ENCODE assay signal across 24 cellular contexts in genomic region chr4:118881512-118882146, GRCh38.
"Had no signal": no experiment of that assay in that cellular context is flagged by ENCODE, and none has a peak within 500 bp of the region (broad histone marks: within the 10 kb centered on the region; RNA-seq: fewer than 3 reads in every experiment).

No MANE protein-coding gene starts in this region.

- H3K9ac ChIP-seq: parathyroid adenoma had no signal

- H3K4me3 ChIP-seq: body of pancreas, dorsolateral prefrontal cortex, left ventricle myocardium inferior, mucosa of descending colon, sigmoid colon, thyroid gland, uterus had no signal

- H3K27me3 ChIP-seq: body of pancreas, dorsolateral prefrontal cortex, sigmoid colon, thyroid gland, uterus had no signal

- H2AFZ ChIP-seq: parathyroid adenoma had no signal

- H3K27ac ChIP-seq: body of pancreas, dorsolateral prefrontal cortex, left ventricle myocardium inferior, neutrophil, parathyroid adenoma, sigmoid colon, thyroid gland, uterus had no signal

- H3K4me1 Mint-ChIP-seq: activated CD8-positive, alpha-beta memory T cell treated with anti-CD3 and anti-CD28 coated beads, Interleukin-2, amount 10 ng/mL, durations not matched to agents 7 days and 5 days; naive thymus-derived CD4-positive, alpha-beta T cell; stimulated activated naive B cell treated with anti-CD40 and anti-IgM and Interleukin-4, amounts not matched to agents 10 μg/mL and 1 μg/mL and 100 μg/mL, for 72 hours had no signal

- H3K27me3 Mint-ChIP-seq: activated CD4-positive, alpha-beta memory T cell treated with anti-CD3 and anti-CD28 coated beads for 36 hours had no signal

- H3K27ac Mint-ChIP-seq: activated CD4-positive, alpha-beta memory T cell treated with anti-CD3 and anti-CD28 coated beads for 36 hours; activated CD8-positive, alpha-beta memory T cell treated with anti-CD3 and anti-CD28 coated beads, Interleukin-2, amount 10 ng/mL, durations not matched to agents 7 days and 5 days; activated naive CD4-positive, alpha-beta T cell treated with anti-CD3 and anti-CD28 coated beads for 36 hours; naive thymus-derived CD4-positive, alpha-beta T cell; stimulated activated naive B cell treated with anti-CD40 and anti-IgM and Interleukin-4, amounts not matched to agents 10 μg/mL and 1 μg/mL and 100 μg/mL, for 72 hours; T-helper 2 cell treated with Interferon-gamma antibody and Interleukin-4, amounts not matched to agents 5 μg/mL and 100 μg/mL, for 36 hours had no signal

- FAIRE-seq: colon, frontal cortex, TTC549 had no signal

- H3K79me2 ChIP-seq: parathyroid adenoma had no signal

- H3K9me3 ChIP-seq: body of pancreas, left ventricle myocardium inferior, neutrophil, sigmoid colon, thyroid gland, uterus had no signal

- H3K36me3 ChIP-seq: left ventricle myocardium inferior, neutrophil, sigmoid colon, thyroid gland, uterus had no signal

- H3K9me3 Mint-ChIP-seq: T-helper 2 cell treated with Interferon-gamma antibody and Interleukin-4, amounts not matched to agents 5 μg/mL and 100 μg/mL, for 36 hours had no signal

- ATAC-seq: activated CD8-positive, alpha-beta memory T cell treated with anti-CD3 and anti-CD28 coated beads, Interleukin-2, amount 10 ng/mL, durations not matched to agents 7 days and 5 days; body of pancreas; mucosa of descending colon; naive thymus-derived CD4-positive, alpha-beta T cell; stimulated activated naive B cell treated with anti-CD40 and anti-IgM and Interleukin-4, amounts not matched to agents 10 μg/mL and 1 μg/mL and 100 μg/mL, for 72 hours had no signal

- H3K4me3 Mint-ChIP-seq: activated CD4-positive, alpha-beta memory T cell treated with anti-CD3 and anti-CD28 coated beads for 36 hours; activated CD8-positive, alpha-beta memory T cell treated with anti-CD3 and anti-CD28 coated beads, Interleukin-2, amount 10 ng/mL, durations not matched to agents 7 days and 5 days; activated naive CD4-positive, alpha-beta T cell treated with anti-CD3 and anti-CD28 coated beads for 36 hours; naive thymus-derived CD4-positive, alpha-beta T cell; stimulated activated naive B cell treated with anti-CD40 and anti-IgM and Interleukin-4, amounts not matched to agents 10 μg/mL and 1 μg/mL and 100 μg/mL, for 72 hours; T-helper 2 cell treated with Interferon-gamma antibody and Interleukin-4, amounts not matched to agents 5 μg/mL and 100 μg/mL, for 36 hours had no signal

- H3K36me3 Mint-ChIP-seq: activated CD8-positive, alpha-beta memory T cell treated with anti-CD3 and anti-CD28 coated beads, Interleukin-2, amount 10 ng/mL, durations not matched to agents 7 days and 5 days; stimulated activated naive B cell treated with anti-CD40 and anti-IgM and Interleukin-4, amounts not matched to agents 10 μg/mL and 1 μg/mL and 100 μg/mL, for 72 hours had no signal

- H3K4me1 ChIP-seq: body of pancreas, left ventricle myocardium inferior, parathyroid adenoma, sigmoid colon, thyroid gland, uterus had no signal

- DNase-seq: activated CD4-positive, alpha-beta memory T cell treated with anti-CD3 and anti-CD28 coated beads for 36 hours; activated CD4-positive, alpha-beta T cell treated with anti-CD3 and anti-CD28 coated beads for 4 hours; activated CD8-positive, alpha-beta memory T cell treated with anti-CD3 and anti-CD28 coated beads, Interleukin-2, amount 10 ng/mL, durations not matched to agents 7 days and 5 days; activated naive CD4-positive, alpha-beta T cell treated with anti-CD3 and anti-CD28 coated beads for 36 hours; body of pancreas; caudate nucleus; dorsolateral prefrontal cortex; erythroblast; head of caudate nucleus; kidney glomerular epithelial cell; left ventricle myocardium inferior; mucosa of descending colon; naive thymus-derived CD4-positive, alpha-beta T cell; sigmoid colon; stimulated activated CD4-positive, alpha-beta T cell treated with anti-CD3 and anti-CD28 coated beads, Interleukin-4, amount 100 ng/mL, for 24 hours; stimulated activated naive B cell treated with anti-CD40 and anti-IgM and Interleukin-4, amounts not matched to agents 10 μg/mL and 1 μg/mL and 100 μg/mL, for 72 hours; thyroid gland; uterus had no signal
